ENCODE assay signal across 25 cellular contexts in genomic region chr1:114083186-114083585, GRCh38.
A peak's percentile ranks its signal among the peaks of the same experiment; 100 is the strongest.
DNase-seq lines count a peak whose midpoint lies in the region; FAIRE-seq and TF ChIP-seq lines count a peak whose summit lies in the region.
"Had no signal": no experiment of that assay in that cellular context is flagged by ENCODE, and none has a peak within 500 bp of the region (broad histone marks: within the 10 kb centered on the region; RNA-seq: fewer than 3 reads in every experiment).

No MANE protein-coding gene starts in this region.

- peaks cover 0 to 4% of the 10 kb centered on the region in 2 experiments; a peak in 1 of 4 replicates for H3K9me3 ChIP-seq in H1 (ENCODE audit: insufficient read depth in 2 of 2, low read depth in 1 of 2, low read length in 1 of 2)
- H3K9me3 ChIP-seq in trophoblast cell (ENCODE audit: insufficient read depth, low read depth, low read length), result no peaks in the 10 kb centered on the region
- H3K9me3 ChIP-seq in ascending aorta, result no peaks in the 10 kb centered on the region
- H3K9me3 ChIP-seq: left ventricle myocardium inferior, right atrium auricular region had no signal

- H3K4me2 ChIP-seq in H1 (ENCODE audit: insufficient read depth in 1 of 2, low read depth in 2 of 2, low read length in 2 of 2) (no peak overlapping the region), trophoblast cell (ENCODE audit: low read length) (no peak overlapping the region)

- WGBS in H1 (ENCODE audit: extremely low coverage in 1 of 2, insufficient coverage in 1 of 2, insufficient read length in 1 of 2, insufficient replicate concordance in 2 of 2, low coverage in 1 of 2, low lambda C conversion rate in 2 of 2, missing lambda C conversion rate in 1 of 2), 2 experiments, result 76% methylated on average over 1 of the region's 1 CpG; no CpG with 5 or more reads in 1 of the 2 experiments
- whole genome bisulfite sequencing in trophoblast cell (ENCODE audit: extremely low coverage, insufficient coverage, insufficient read length), result no CpG with 5 or more reads among the region's 1 CpG

- no peak overlapping the region for H3K4ac ChIP-seq in H1 (replicated peaks; ENCODE audit: insufficient read length, low read depth, low read length)
- H3K4ac ChIP-seq in trophoblast cell (ENCODE audit: low read depth, low read length), result no peak overlapping the region

- in situ Hi-C loops in KBM-7 (cut with MboI; ENCODE audit: low pct_unique_long_range_greater_than_20kb, low sequenced_read_pairs), result no loop called here

- H3K36me3 ChIP-seq in H1 (ENCODE audit: control insufficient read depth in 2 of 4, insufficient read depth in 4 of 4, low read length in 3 of 4) (peaks cover 0 to 4% (median 0%) of the 10 kb centered on the region in 4 experiments; a peak in 1 of 8 replicates), trophoblast cell (ENCODE audit: control insufficient read depth in 1 of 2, insufficient read depth in 2 of 2, low read length in 2 of 2) (no peaks in the 10 kb centered on the region), ascending aorta (no peaks in the 10 kb centered on the region)
- H3K36me3 ChIP-seq: brain microvascular endothelial cell, left ventricle myocardium inferior, right atrium auricular region had no signal

- H2BK15ac ChIP-seq in H1 (ENCODE audit: low read length), result peak overlapping the region; percentile 85; the same call in 1 of the 2 replicates

- H4K91ac ChIP-seq in H1 (replicated peaks; ENCODE audit: insufficient read length, low read length), result no peak overlapping the region
- no peak overlapping the region for H4K91ac ChIP-seq in trophoblast cell (ENCODE audit: low read depth, low read length)

- no peak for FAIRE-seq in H1 (lab: Jason Lieb, UNC)
- FAIRE-seq: small intestine, TTC549 had no signal

- H2BK12ac ChIP-seq in H1 (ENCODE audit: low read depth, low read length) (peak overlapping the region; percentile 22; the same call in 1 of the 2 replicates), trophoblast cell (ENCODE audit: low read length) (no peak overlapping the region)

- H2BK20ac ChIP-seq in H1 (ENCODE audit: low read length), result peak overlapping the region; percentile 87

- no peak for TF ChIP-seq EP300 in H1 (IDR thresholded peaks at IDR 0.05; ENCODE audit: borderline replicate concordance in 1 of 2, low read depth in 2 of 2, low read length in 2 of 2)

- H3K27me3 ChIP-seq in H1 (replicated peaks in 1 of 4; ENCODE audit: control insufficient read depth in 3 of 4, extremely low read depth in 1 of 4, insufficient read depth in 3 of 4, low read length in 3 of 4) (no peaks in the 10 kb centered on the region; a peak in 1 of 7 replicates), trophoblast cell (ENCODE audit: insufficient read depth, low read length) (no peaks in the 10 kb centered on the region), ascending aorta (no peaks in the 10 kb centered on the region)
- H3K27me3 ChIP-seq: right atrium auricular region had no signal

- no peak overlapping the region for H3K23ac ChIP-seq in H1 (ENCODE audit: insufficient read length)
- H3K23ac ChIP-seq in trophoblast cell (ENCODE audit: low read length), result no peak overlapping the region

- DNase-seq in NOMO-1 (lab: John Stamatoyannopoulos, UW; ENCODE audit: unreplicated experiment in 2 of 2), result peak; percentile 11 to 32
- no peak for DNase-seq in NOMO-1 treated with dmso at 0.1 percent for 144 hours (lab: John Stamatoyannopoulos, UW; ENCODE audit: unreplicated experiment)
- DNase-seq in RPMI7951 (ENCODE audit: low read depth), result peak; percentile 49
- no peak for DNase-seq in H1 (ENCODE audit: low read depth in 1 of 2, low spot score in 2 of 2)
- peak; percentile 99 to 100 for DNase-seq in trophoblast cell
- no peak for DNase-seq in KBM-7
- no peak for DNase-seq in ascending aorta (ENCODE audit: low spot score in 2 of 2)
- DNase-seq in ecto neural progenitor cell (ENCODE audit: low spot score), result no peak
- DNase-seq: activated CD4-positive, alpha-beta memory T cell treated with anti-CD3 and anti-CD28 coated beads, Interleukin-2, amount 10 ng/mL, durations not matched to agents 7 days and 5 days; activated CD4-positive, CD25-positive, alpha-beta regulatory T cell treated with anti-CD3 and anti-CD28 coated beads, Interleukin-2, amount 50 U/mL, for 72 hours; amniotic stem cell; brain microvascular endothelial cell; Calu3; DMS79 treated with DMSO at 0.1 percent for 48 hours; effector CD8-positive, alpha-beta T cell; erythroblast; left ventricle myocardium inferior; NCI-H1105 treated with DMSO at 0.1 percent for 48 hours; NCI-H187 treated with DMSO at 0.1 percent for 48 hours; NCI-H2171; small intestine; stimulated activated naive CD4-positive, alpha-beta T cell had no signal

- H3K27ac ChIP-seq in H1 (ENCODE audit: low read depth, low read length), result no peak overlapping the region
- H3K27ac ChIP-seq in trophoblast cell (ENCODE audit: low read depth, low read length), result no peak overlapping the region
- no peak overlapping the region for H3K27ac ChIP-seq in ascending aorta
- H3K27ac ChIP-seq: 22Rv1, brain microvascular endothelial cell, left ventricle myocardium inferior, right atrium auricular region had no signal

- H2AK5ac ChIP-seq in H1 (ENCODE audit: low read depth, low read length) (no peak overlapping the region; the same call in 1 of the 2 replicates), trophoblast cell (ENCODE audit: low read length) (no peak overlapping the region)

- no peak overlapping the region for H3K18ac ChIP-seq in H1 (ENCODE audit: extremely low read depth, low read length)
- H3K18ac ChIP-seq in trophoblast cell (ENCODE audit: low read length), result no peak overlapping the region

- POLR2A ChIA-PET in H1 (lab: Charles Lee; ENCODE audit: partially characterized antibody), result interaction anchor here (1.5 to 5.9 kb wide), 2 partner anchors 47 to 80 kb away, joined by 3 to 47 read pairs; no protein-coding TSS in a partner anchor

- H3K79me1 ChIP-seq in H1 (ENCODE audit: low read depth, low read length) (no peaks in the 10 kb centered on the region), trophoblast cell (ENCODE audit: low read length) (peaks cover 3% of the 10 kb centered on the region)

- H3K14ac ChIP-seq in H1 (ENCODE audit: insufficient read length) (no peak overlapping the region), trophoblast cell (ENCODE audit: low read length) (no peak overlapping the region)

- TF ChIP-seq CTCF in H1 (IDR thresholded peaks at IDR 0.05; ENCODE audit: control extremely low read depth in 1 of 3, insufficient read depth in 1 of 3, low read depth in 1 of 3, low read length in 3 of 3) (no peak), ascending aorta (IDR thresholded peaks at IDR 0.05) (no peak)

- H3K4me3 ChIP-seq in H1 (ENCODE audit: extremely low read depth in 1 of 4, insufficient read depth in 2 of 4, low read depth in 3 of 4, low read length in 4 of 4) (no peak overlapping the region), trophoblast cell (ENCODE audit: low read depth, low read length) (no peak overlapping the region), ascending aorta (no peak overlapping the region)
- H3K4me3 ChIP-seq: left ventricle myocardium inferior, right atrium auricular region had no signal

- H2AFZ ChIP-seq in H1 (ENCODE audit: low read length) (no peak overlapping the region), trophoblast cell (ENCODE audit: insufficient read depth, low read length, poor library complexity) (no peak overlapping the region)

- TF ChIP-seq POLR2A in H1 (IDR thresholded peaks at IDR 0.05; ENCODE audit: control extremely low read depth in 1 of 2, low read depth in 2 of 2, low read length in 2 of 2), result no peak

- no peak overlapping the region for H4K5ac ChIP-seq in H1 (ENCODE audit: insufficient read length, low read depth, low read length)

- no peak overlapping the region for H3K9ac ChIP-seq in H1 (replicated peaks in 1 of 4; ENCODE audit: extremely low read depth in 1 of 4, low read depth in 3 of 4, low read length in 3 of 4)
- no peak overlapping the region for H3K9ac ChIP-seq in trophoblast cell (ENCODE audit: low read length)

- H2BK5ac ChIP-seq in H1 (ENCODE audit: low read depth, low read length), result 0 out of 2 replicates have a peak overlapping the region, but pooled peaks have one; percentile 61
- no peak overlapping the region for H2BK5ac ChIP-seq in trophoblast cell (ENCODE audit: low read depth, low read length, poor library complexity)

- H4K8ac ChIP-seq in H1 (ENCODE audit: extremely low read depth, insufficient read depth, low read length), result no peak overlapping the region
- no peak overlapping the region for H4K8ac ChIP-seq in trophoblast cell (ENCODE audit: low read depth, low read length)

- CTCF ChIA-PET in H1 (lab: Charles Lee; ENCODE audit: partially characterized antibody), result interaction anchor here (1.1 to 1.9 kb wide), 6 partner anchors 8 to 104 kb away, joined by 3 to 7 read pairs (median 4); partner anchors contain the start of gene OLFML3

- H3K4me1 ChIP-seq in H1 (replicated peaks in 1 of 4; ENCODE audit: control insufficient read depth in 3 of 4, insufficient read depth in 4 of 4, low read length in 3 of 4) (peaks cover 11 to 29% (median 21%) of the 10 kb centered on the region in 4 experiments), trophoblast cell (ENCODE audit: control insufficient read depth in 1 of 2, insufficient read depth in 2 of 2, low read length in 2 of 2) (peaks cover 9 to 14% of the 10 kb centered on the region in 2 experiments), ascending aorta (peaks cover 0 to 2% of the 10 kb centered on the region in 2 donors)

- H2BK120ac ChIP-seq in H1 (replicated peaks; ENCODE audit: low read depth, low read length) (peak overlapping the region; percentile 33), trophoblast cell (ENCODE audit: insufficient read depth, low read length, poor library complexity) (no peak overlapping the region)

- H4K20me1 ChIP-seq in H1 (replicated peaks in 1 of 2; ENCODE audit: control insufficient read depth in 1 of 2, insufficient read depth in 2 of 2, low read length in 2 of 2), result no peaks in the 10 kb centered on the region

- peaks cover 4% of the 10 kb centered on the region; the same call in 1 of the 2 replicates for H3K23me2 ChIP-seq in H1 (ENCODE audit: low read depth, low read length)

- H3K79me2 ChIP-seq in H1 (ENCODE audit: control insufficient read depth in 1 of 2, insufficient read depth in 2 of 2, low read length in 2 of 2), result no peaks in the 10 kb centered on the region
- H3K79me2 ChIP-seq in trophoblast cell (ENCODE audit: control insufficient read depth, insufficient read depth, low read length, poor library complexity), result no peaks in the 10 kb centered on the region

- intact Hi-C loops in ascending aorta (cut with DNase I), result no loop called here

- TF ChIP-seq RAD21 in H1 (IDR thresholded peaks at IDR 0.05 in 1 of 2, conservative IDR thresholded peaks at IDR 0.05 in 1 of 2; ENCODE audit: low read depth in 2 of 2, low read length in 2 of 2), result no peak

- no peak overlapping the region for H4K12ac ChIP-seq in trophoblast cell (ENCODE audit: low read depth, low read length)

- no peak overlapping the region for H3K56ac ChIP-seq in H1 (replicated peaks; ENCODE audit: insufficient read length, low read depth, low read length)

TF ChIP-seq in H1, 55 proteins besides CTCF, POLR2A, EP300 and RAD21 (continues in another document):
- TF ChIP-seq EZH2 (IDR thresholded peaks at IDR 0.05; ENCODE audit: low read depth, low read length, severe bottlenecking) (no peak), RNF2 (IDR thresholded peaks at IDR 0.05; ENCODE audit: borderline replicate concordance, low read depth, low read length, missing control alignments, poor library complexity, severe bottlenecking) (no peak)

Comparison
In these comparisons a context has a peak if more than half of its experiments do, and no peak if none do; other contexts are left out.
1. DNase-seq: peak in NOMO-1 (2 of 2), RPMI7951 (single experiment) and trophoblast cell (2 of 2); none in NOMO-1 treated with dmso at 0.1 percent for 144 hours (single experiment), H1 (0 of 2), KBM-7 (single experiment), ascending aorta (0 of 2) and ecto neural progenitor cell (single experiment).